24 cellular contexts compared by ENCODE assay signal in the genomic region with DNA sequence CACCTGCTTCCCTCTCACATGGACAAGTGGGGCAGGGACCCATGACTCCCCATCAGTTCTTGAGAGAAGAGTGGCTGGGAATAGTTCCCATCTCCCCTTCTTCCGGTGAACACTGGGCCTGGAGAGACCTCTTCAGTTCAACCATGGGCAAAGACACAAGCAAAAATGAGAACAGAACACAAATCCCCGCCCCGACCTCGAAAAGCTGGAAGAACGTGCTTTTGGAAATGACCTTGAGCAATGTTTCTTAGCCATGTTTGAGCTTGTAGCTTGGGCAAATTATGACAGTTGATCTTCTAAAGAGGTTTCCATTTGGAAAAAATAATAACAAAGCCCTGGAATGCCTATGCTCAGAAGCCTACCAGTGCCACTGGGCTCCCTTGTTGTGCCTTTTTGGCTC.
"Had no signal": no experiment of that assay in that cellular context is flagged by ENCODE, and none has a peak within 500 bp of the region (broad histone marks: within the 10 kb centered on the region; RNA-seq: fewer than 3 reads in every experiment).

No MANE protein-coding gene starts in this region.

- H3K9me3 Mint-ChIP-seq: endodermal cell; mesothelial cell of epicardium; natural killer cell treated with Interleukin-12 subunit alpha and Interleukin-12 subunit beta and Interleukin-15 and Interleukin-18, amount 100 ng/mL, for 72 hours; stimulated activated memory B cell treated with anti-CD40 and anti-IgM and Interleukin-4, amounts not matched to agents 10 μg/mL and 1 μg/mL and 100 μg/mL, for 72 hours; stimulated activated naive CD8-positive, alpha-beta T cell treated with anti-CD3 and anti-CD28 coated beads, Interleukin-15, Interleukin-2, amounts not matched to agents 100 ng/mL and 50 ng/mL, for 24 hours had no signal

- H3K4me1 ChIP-seq: pancreas, right lobe of liver, spleen, testis had no signal

- ATAC-seq: gastroesophageal sphincter; left cardiac atrium; natural killer cell treated with Interleukin-12 subunit alpha and Interleukin-12 subunit beta and Interleukin-15 and Interleukin-18, amount 100 ng/mL, for 72 hours had no signal

- H3K36me3 Mint-ChIP-seq: mesothelial cell of epicardium; natural killer cell treated with Interleukin-12 subunit alpha and Interleukin-12 subunit beta and Interleukin-15 and Interleukin-18, amount 100 ng/mL, for 72 hours; stimulated activated memory B cell treated with anti-CD40 and anti-IgM and Interleukin-4, amounts not matched to agents 10 μg/mL and 1 μg/mL and 100 μg/mL, for 72 hours had no signal

- H3K36me3 ChIP-seq: esophagus muscularis mucosa, gastroesophageal sphincter, pancreas, right lobe of liver, spleen, tibial nerve had no signal

- H3K27me3 ChIP-seq: esophagus muscularis mucosa, gastroesophageal sphincter, pancreas, right lobe of liver, testis, tibial nerve had no signal

- H3K27ac ChIP-seq: coronary artery, esophagus muscularis mucosa, gastroesophageal sphincter, pancreas, right lobe of liver, spleen, testis had no signal

- DNase-seq: central memory CD4-positive, alpha-beta T cell; effector CD4-positive, alpha-beta T cell; endodermal cell; glutamatergic neuron; left cardiac atrium; occipital lobe; pancreas; right lobe of liver; spleen; stimulated activated CD4-positive, alpha-beta T cell treated with anti-CD3 and anti-CD28 coated beads, Interleukin-15, amount 100 ng/mL, for 24 hours; stimulated activated CD4-positive, alpha-beta T cell treated with anti-CD3 and anti-CD28 coated beads, Interleukin-1b, Interleukin-23, amount 100 ng/mL, for 48 hours; stimulated activated CD4-positive, alpha-beta T cell treated with anti-CD3 and anti-CD28 coated beads, Interleukin-4, amount 100 ng/mL, for 24 hours had no signal

- H3K27ac Mint-ChIP-seq: endodermal cell; mesothelial cell of epicardium; natural killer cell treated with Interleukin-12 subunit alpha and Interleukin-12 subunit beta and Interleukin-15 and Interleukin-18, amount 100 ng/mL, for 72 hours; progenitor cell of endocrine pancreas; stimulated activated memory B cell treated with anti-CD40 and anti-IgM and Interleukin-4, amounts not matched to agents 10 μg/mL and 1 μg/mL and 100 μg/mL, for 72 hours; stimulated activated naive CD8-positive, alpha-beta T cell treated with anti-CD3 and anti-CD28 coated beads, Interleukin-15, Interleukin-2, amounts not matched to agents 100 ng/mL and 50 ng/mL, for 24 hours had no signal

- FAIRE-seq: endothelial cell of umbilical vein, kidney, pancreas had no signal

- H3K4me3 Mint-ChIP-seq: endodermal cell; mesothelial cell of epicardium; natural killer cell treated with Interleukin-12 subunit alpha and Interleukin-12 subunit beta and Interleukin-15 and Interleukin-18, amount 100 ng/mL, for 72 hours; stimulated activated memory B cell treated with anti-CD40 and anti-IgM and Interleukin-4, amounts not matched to agents 10 μg/mL and 1 μg/mL and 100 μg/mL, for 72 hours; stimulated activated naive CD8-positive, alpha-beta T cell treated with anti-CD3 and anti-CD28 coated beads, Interleukin-15, Interleukin-2, amounts not matched to agents 100 ng/mL and 50 ng/mL, for 24 hours had no signal

- H3K4me3 ChIP-seq: coronary artery, esophagus muscularis mucosa, gastroesophageal sphincter, pancreas, right lobe of liver, spleen, testis, tibial nerve had no signal

- H3K9me3 ChIP-seq: esophagus muscularis mucosa, gastroesophageal sphincter, pancreas, right lobe of liver, spleen, testis, tibial nerve had no signal

- H3K4me1 Mint-ChIP-seq: stimulated activated memory B cell treated with anti-CD40 and anti-IgM and Interleukin-4, amounts not matched to agents 10 μg/mL and 1 μg/mL and 100 μg/mL, for 72 hours had no signal
